In genomic region chr9:125415583-125416443, GRCh38 we compare ENCODE assay signal across 19 cellular contexts.
"Had no signal": no experiment of that assay in that cellular context is flagged by ENCODE, and none has a peak within 500 bp of the region (broad histone marks: within the 10 kb centered on the region; RNA-seq: fewer than 3 reads in every experiment).

No MANE protein-coding gene starts in this region.

- H3K4me3 ChIP-seq: adrenal gland, dorsolateral prefrontal cortex, lower lobe of right lung, skin epidermis, stomach, thoracic aorta had no signal

- H3K27me3 Mint-ChIP-seq: natural killer cell treated with Interleukin-12 subunit alpha and Interleukin-12 subunit beta and Interleukin-15 and Interleukin-18, amount 100 ng/mL, for 72 hours had no signal

- FAIRE-seq: astrocyte, bronchial epithelial cell, colon, TTC549 had no signal

- H3K36me3 Mint-ChIP-seq: activated naive CD4-positive, alpha-beta T cell treated with anti-CD3 and anti-CD28 coated beads, Interleukin-2, amount 50 U/mL, for 72 hours; natural killer cell treated with Interleukin-12 subunit alpha and Interleukin-12 subunit beta and Interleukin-15 and Interleukin-18, amount 100 ng/mL, for 72 hours had no signal

- ATAC-seq: activated naive CD4-positive, alpha-beta T cell treated with anti-CD3 and anti-CD28 coated beads, Interleukin-2, amount 50 U/mL, for 72 hours; activated T-cell treated with anti-CD3 and anti-CD28 coated beads, Interleukin-2, amount 50 U/mL, for 72 hours; lower lobe of right lung; right cardiac atrium had no signal

- H3K9me3 Mint-ChIP-seq: activated naive CD4-positive, alpha-beta T cell treated with anti-CD3 and anti-CD28 coated beads, Interleukin-2, amount 50 U/mL, for 72 hours; activated T-cell treated with anti-CD3 and anti-CD28 coated beads, Interleukin-2, amount 50 U/mL, for 72 hours; natural killer cell treated with Interleukin-12 subunit alpha and Interleukin-12 subunit beta and Interleukin-15 and Interleukin-18, amount 100 ng/mL, for 72 hours; T-helper 2 cell treated with Interferon-gamma antibody and Interleukin-4, amounts not matched to agents 5 μg/mL and 100 μg/mL, for 36 hours had no signal

- H3K27me3 ChIP-seq: adrenal gland, dorsolateral prefrontal cortex, stomach had no signal

- H3K4me3 Mint-ChIP-seq: activated T-cell treated with anti-CD3 and anti-CD28 coated beads, Interleukin-2, amount 50 U/mL, for 72 hours; natural killer cell treated with Interleukin-12 subunit alpha and Interleukin-12 subunit beta and Interleukin-15 and Interleukin-18, amount 100 ng/mL, for 72 hours; T-helper 2 cell treated with Interferon-gamma antibody and Interleukin-4, amounts not matched to agents 5 μg/mL and 100 μg/mL, for 36 hours had no signal

- H3K27ac Mint-ChIP-seq: activated naive CD4-positive, alpha-beta T cell treated with anti-CD3 and anti-CD28 coated beads, Interleukin-2, amount 50 U/mL, for 72 hours; activated T-cell treated with anti-CD3 and anti-CD28 coated beads, Interleukin-2, amount 50 U/mL, for 72 hours; natural killer cell treated with Interleukin-12 subunit alpha and Interleukin-12 subunit beta and Interleukin-15 and Interleukin-18, amount 100 ng/mL, for 72 hours; progenitor cell of endocrine pancreas; T-helper 2 cell treated with Interferon-gamma antibody and Interleukin-4, amounts not matched to agents 5 μg/mL and 100 μg/mL, for 36 hours had no signal

- H3K27ac ChIP-seq: adrenal gland, dorsolateral prefrontal cortex, lower lobe of right lung, skin epidermis, stomach, thoracic aorta had no signal

- H3K36me3 ChIP-seq: adrenal gland, lower lobe of right lung, stomach, thoracic aorta had no signal

- H3K4me1 ChIP-seq: adrenal gland, lower lobe of right lung had no signal

- H3K9me3 ChIP-seq: adrenal gland, lower lobe of right lung, stomach, thoracic aorta had no signal

- DNase-seq: activated CD4-positive, alpha-beta T cell treated with anti-CD3 and anti-CD28 coated beads, Interleukin-2, amount 50 U/mL, for 4 hours; activated effector memory CD4-positive, alpha-beta T cell treated with anti-CD3 and anti-CD28 coated beads, Interleukin-2, amount 50 U/mL, for 16 hours; activated T-cell treated with anti-CD3 and anti-CD28 coated beads, Interleukin-2, amount 50 U/mL, for 72 hours; adrenal gland; dorsolateral prefrontal cortex; lower lobe of right lung; stomach; SW 1271 had no signal
